In the genomic region with DNA sequence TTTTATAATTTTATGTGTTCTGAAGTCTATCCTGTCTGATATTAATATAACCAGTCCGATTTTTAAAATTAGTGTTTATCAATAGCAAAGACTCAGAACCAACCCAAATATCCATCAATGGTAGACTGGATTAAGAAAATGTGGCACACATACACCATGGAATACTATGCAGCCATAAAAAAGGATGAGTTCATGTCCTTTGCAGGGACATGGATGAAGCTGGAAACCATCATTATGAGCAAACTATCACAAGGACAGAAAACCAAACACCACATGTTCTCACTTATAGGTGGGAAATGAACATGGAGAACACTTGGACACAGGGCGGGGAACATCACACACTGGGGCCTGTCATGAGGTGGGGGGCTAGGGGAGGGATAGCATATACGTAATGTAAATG, we compare ENCODE assay signal across 3 cellular contexts. TPM values are rescaled to one million over a fixed set of nuclear protein-coding genes. Genes with fewer than 3 reads are reported as not detected.
"Had no signal": no experiment of that assay in that cellular context is flagged by ENCODE, and none has a peak within 500 bp of the region (broad histone marks: within the 10 kb centered on the region; RNA-seq: fewer than 3 reads in every experiment).

No MANE protein-coding gene starts in this region.

RNA-seq across cellular contexts. Expression of gene ADGRD1, which starts 16.2 kb away (rescaled TPM):
- total RNA-seq: natural killer cell treated with Interleukin-12 subunit alpha and Interleukin-12 subunit beta and Interleukin-15 and Interleukin-18, amount 100 ng/mL, for 72 hours; pulmonary artery endothelial cell; smooth muscle cell had no signal
